In the genomic region with DNA sequence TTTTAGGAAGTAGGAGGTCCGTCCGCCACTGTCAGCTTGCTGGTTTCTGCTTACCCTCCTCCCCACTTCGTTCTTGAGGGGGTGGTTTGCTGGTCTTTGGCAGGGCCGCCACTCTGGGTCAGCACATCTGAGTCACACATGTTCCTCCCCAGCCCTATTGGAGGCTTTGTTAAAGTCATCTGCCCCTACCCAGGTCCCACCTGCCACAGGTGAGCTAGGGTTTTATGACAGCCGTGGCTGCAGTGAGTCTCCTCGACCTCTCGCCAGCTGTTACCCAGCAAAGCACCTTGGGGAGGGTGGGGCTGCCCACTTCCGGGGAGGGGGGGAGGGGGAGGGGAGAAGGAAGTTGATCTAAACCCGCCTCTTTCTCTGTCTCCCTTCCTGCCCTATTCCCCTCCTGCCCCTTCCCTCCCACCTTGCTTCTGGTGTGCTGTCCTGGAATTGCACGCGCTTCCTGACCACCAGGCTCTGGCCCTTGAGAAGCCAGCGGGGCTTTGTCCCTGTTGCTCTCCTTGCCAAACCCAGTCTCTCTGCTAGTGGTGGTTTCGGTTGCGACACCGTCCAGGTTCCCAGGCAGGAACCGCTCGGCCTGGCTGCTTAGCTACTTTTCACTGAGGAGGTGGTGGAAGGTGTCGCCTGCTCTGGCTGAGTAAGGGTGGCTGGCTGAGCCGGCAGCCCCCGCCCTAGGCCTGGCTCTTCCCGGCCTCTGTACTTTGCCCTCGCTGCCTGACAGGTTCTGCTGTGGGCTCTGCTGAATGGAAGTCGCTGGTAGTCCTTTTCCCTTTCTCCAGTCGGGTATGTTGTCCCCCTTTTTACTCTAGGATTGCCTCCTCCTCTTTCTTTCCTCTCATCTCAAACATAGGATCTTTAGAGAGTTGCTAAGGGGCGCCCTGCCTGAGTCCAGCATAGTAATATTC, we compare ENCODE assay signal across 8 cellular contexts. TPM values are rescaled to one million over a fixed set of nuclear protein-coding genes. Genes with fewer than 3 reads are reported as not detected.
DNase-seq lines count a peak whose midpoint lies in the region; ATAC-seq lines count a peak whose summit lies in the region.

No MANE protein-coding gene starts in this region.

- H3K27me3 Mint-ChIP-seq in activated CD4-positive, alpha-beta memory T cell treated with anti-CD3 and anti-CD28 coated beads, Interleukin-2, amount 10 ng/mL, durations not matched to agents 7 days and 5 days: no peaks in the 10 kb centered on the region
- H3K27me3 Mint-ChIP-seq in naive B cell: no peaks in the 10 kb centered on the region
- H3K27me3 Mint-ChIP-seq in stimulated activated naive B cell treated with anti-CD40 and anti-IgM and Interleukin-4, amounts not matched to agents 10 μg/mL and 1 μg/mL and 100 μg/mL, for 72 hours: no peaks in the 10 kb centered on the region

- no peaks in the 10 kb centered on the region for H3K9me3 Mint-ChIP-seq in activated CD4-positive, alpha-beta memory T cell treated with anti-CD3 and anti-CD28 coated beads, Interleukin-2, amount 10 ng/mL, durations not matched to agents 7 days and 5 days
- no peaks in the 10 kb centered on the region for H3K9me3 Mint-ChIP-seq in naive B cell
- H3K9me3 Mint-ChIP-seq in stimulated activated naive B cell treated with anti-CD40 and anti-IgM and Interleukin-4, amounts not matched to agents 10 μg/mL and 1 μg/mL and 100 μg/mL, for 72 hours: no peaks in the 10 kb centered on the region

- POLR2A ChIA-PET in activated CD4-positive, alpha-beta memory T cell treated with anti-CD3 and anti-CD28 coated beads, Interleukin-2, amount 10 ng/mL, durations not matched to agents 7 days and 5 days (lab: Charles Lee): interaction anchor here (1.0 to 2.0 kb wide), 12 partner anchors 10 to 1134 kb away, joined by 3 to 14 read pairs (median 4); a partner anchor contains a TSS

- CTCF ChIA-PET in activated CD4-positive, alpha-beta memory T cell treated with anti-CD3 and anti-CD28 coated beads, Interleukin-2, amount 10 ng/mL, durations not matched to agents 7 days and 5 days (lab: Charles Lee): interaction anchor here (0.8 to 2.8 kb wide), 6 partner anchors 19 to 261 kb away, joined by 3 to 15 read pairs (median 7); a partner anchor contains a TSS

- H3K27ac Mint-ChIP-seq in activated CD4-positive, alpha-beta memory T cell treated with anti-CD3 and anti-CD28 coated beads, Interleukin-2, amount 10 ng/mL, durations not matched to agents 7 days and 5 days: peak overlapping the region; percentile 93
- H3K27ac Mint-ChIP-seq in naive B cell: peak overlapping the region; percentile 71 to 97 (median 93)
- H3K27ac Mint-ChIP-seq in stimulated activated naive B cell treated with anti-CD40 and anti-IgM and Interleukin-4, amounts not matched to agents 10 μg/mL and 1 μg/mL and 100 μg/mL, for 72 hours: peak overlapping the region; percentile 86

- H3K4me1 Mint-ChIP-seq in activated CD4-positive, alpha-beta memory T cell treated with anti-CD3 and anti-CD28 coated beads, Interleukin-2, amount 10 ng/mL, durations not matched to agents 7 days and 5 days: peaks cover 75% of the 10 kb centered on the region
- H3K4me1 Mint-ChIP-seq in naive B cell: peaks cover 54 to 82% (median 81%) of the 10 kb centered on the region in 3 donors
- peaks cover 57 to 76% of the 10 kb centered on the region in 2 donors for H3K4me1 Mint-ChIP-seq in stimulated activated naive B cell treated with anti-CD40 and anti-IgM and Interleukin-4, amounts not matched to agents 10 μg/mL and 1 μg/mL and 100 μg/mL, for 72 hours

- H3K36me3 Mint-ChIP-seq in activated CD4-positive, alpha-beta memory T cell treated with anti-CD3 and anti-CD28 coated beads, Interleukin-2, amount 10 ng/mL, durations not matched to agents 7 days and 5 days (ENCODE audit: low read depth): peaks cover 40% of the 10 kb centered on the region
- no peaks in the 10 kb centered on the region for H3K36me3 Mint-ChIP-seq in naive B cell
- H3K36me3 Mint-ChIP-seq in stimulated activated naive B cell treated with anti-CD40 and anti-IgM and Interleukin-4, amounts not matched to agents 10 μg/mL and 1 μg/mL and 100 μg/mL, for 72 hours: peaks cover 8 to 17% of the 10 kb centered on the region in 2 donors

- no peaks in the 10 kb centered on the region for H3K36me3 ChIP-seq in endocrine pancreas (ENCODE audit: control insufficient read depth, insufficient read depth, low read length)

- DNase-seq in ELF-1 (ENCODE audit: low read depth, low spot score): peak; percentile 79
- peak; percentile 45 for DNase-seq in NCI-H2107 (lab: John Stamatoyannopoulos, UW)
- DNase-seq in activated CD4-positive, alpha-beta memory T cell treated with anti-CD3 and anti-CD28 coated beads, Interleukin-2, amount 10 ng/mL, durations not matched to agents 7 days and 5 days: peak; percentile 79
- DNase-seq in naive B cell: peak; percentile 62
- peak; percentile 23 for DNase-seq in stimulated activated naive B cell treated with anti-CD40 and anti-IgM and Interleukin-4, amounts not matched to agents 10 μg/mL and 1 μg/mL and 100 μg/mL, for 72 hours

- peak overlapping the region; percentile 90 for H3K9ac ChIP-seq in endocrine pancreas (ENCODE audit: control insufficient read depth, insufficient read depth, low read length)

- H3K4me3 ChIP-seq in endocrine pancreas (ENCODE audit: control insufficient read depth, insufficient read depth, low read length): peak overlapping the region; percentile 47

- peaks cover 8% of the 10 kb centered on the region for H3K4me1 ChIP-seq in endocrine pancreas (ENCODE audit: control insufficient read depth, insufficient read depth, low read length)

- peak; percentile 48 for ATAC-seq in HG02571 (IDR thresholded peaks at IDR 0.05; ENCODE audit: unreplicated experiment)
- ATAC-seq in naive B cell (ENCODE audit: low read depth in 2 of 2): peak; percentile 90 to 92
- peak; percentile 87 to 91 for ATAC-seq in stimulated activated naive B cell treated with anti-CD40 and anti-IgM and Interleukin-4, amounts not matched to agents 10 μg/mL and 1 μg/mL and 100 μg/mL, for 72 hours (replicated peaks)
- no peak for ATAC-seq in GM19455 (IDR thresholded peaks at IDR 0.05; ENCODE audit: unreplicated experiment)

- no peaks in the 10 kb centered on the region for H3K9me3 ChIP-seq in endocrine pancreas (ENCODE audit: control insufficient read depth, low read length)

- peak overlapping the region; percentile 93 for H3K4me3 Mint-ChIP-seq in activated CD4-positive, alpha-beta memory T cell treated with anti-CD3 and anti-CD28 coated beads, Interleukin-2, amount 10 ng/mL, durations not matched to agents 7 days and 5 days
- H3K4me3 Mint-ChIP-seq in naive B cell: peak overlapping the region; percentile 86 to 96 (median 92)
- H3K4me3 Mint-ChIP-seq in stimulated activated naive B cell treated with anti-CD40 and anti-IgM and Interleukin-4, amounts not matched to agents 10 μg/mL and 1 μg/mL and 100 μg/mL, for 72 hours: peak overlapping the region; percentile 90 to 93

- no peaks in the 10 kb centered on the region for H3K27me3 ChIP-seq in endocrine pancreas (ENCODE audit: control insufficient read depth, insufficient read depth, low read length)

RNA-seq across cellular contexts. Expression of a gene that starts 28.5 kb away (rescaled TPM):
- total RNA-seq in activated CD4-positive, alpha-beta memory T cell treated with anti-CD3 and anti-CD28 coated beads, Interleukin-2, amount 10 ng/mL, durations not matched to agents 7 days and 5 days: not detected
- polyA plus RNA-seq in naive B cell (ENCODE audit: low read depth in 6 of 6): not detected

RNA-seq across cellular contexts. Expression of a gene that starts 49.5 kb away (rescaled TPM):
- total RNA-seq in activated CD4-positive, alpha-beta memory T cell treated with anti-CD3 and anti-CD28 coated beads, Interleukin-2, amount 10 ng/mL, durations not matched to agents 7 days and 5 days: 10 to 100 TPM; 48.7 to 54.2 TPM
- 10 to 100 TPM; 31.0 to 66.8 (median 42.9) TPM for polyA plus RNA-seq in naive B cell (ENCODE audit: low read depth in 6 of 6)

RNA-seq across cellular contexts. Expression of a gene that starts 50.4 kb away (rescaled TPM):
- total RNA-seq in activated CD4-positive, alpha-beta memory T cell treated with anti-CD3 and anti-CD28 coated beads, Interleukin-2, amount 10 ng/mL, durations not matched to agents 7 days and 5 days: 10 to 100 TPM; 28.9 to 31.1 TPM
- 10 to 100 TPM in 4 of 6 donors, 1 to 10 TPM in 2; 8.2 to 18.4 (median 11.8) TPM for polyA plus RNA-seq in naive B cell (ENCODE audit: low read depth in 6 of 6)

Comparison
In these comparisons a context has a peak if more than half of its experiments do, and no peak if none do; other contexts are left out.
1. DNase-seq: peak in every context shown above with its lines; median percentile 79 in ELF-1; 79 in activated CD4-positive, alpha-beta memory T cell treated with anti-CD3 and anti-CD28 coated beads, Interleukin-2, amount 10 ng/mL, durations not matched to agents 7 days and 5 days; 62 in naive B cell; 45 in NCI-H2107; 23 in stimulated activated naive B cell treated with anti-CD40 and anti-IgM and Interleukin-4, amounts not matched to agents 10 μg/mL and 1 μg/mL and 100 μg/mL, for 72 hours.